In the genomic region with DNA sequence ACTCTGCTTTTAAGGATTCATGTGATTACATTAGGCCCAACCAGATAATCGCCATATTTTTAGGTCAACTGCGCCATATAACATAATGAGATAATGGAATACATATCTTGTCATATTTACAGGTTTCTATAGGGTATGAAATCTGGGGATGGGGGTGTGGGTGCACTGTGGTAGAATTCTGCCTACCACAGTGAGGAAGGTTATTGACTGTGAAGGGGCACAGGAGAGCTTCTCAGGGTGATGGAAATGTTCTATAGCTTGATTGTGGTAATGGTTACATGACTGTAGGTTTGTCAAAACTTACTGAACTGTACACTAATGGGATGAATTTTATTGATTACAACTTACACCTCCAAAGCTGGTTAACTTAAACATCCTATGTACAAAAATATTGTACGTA, we compare ENCODE assay signal across 1 cellular context.
TF ChIP-seq lines count a peak whose summit lies in the region.

No MANE protein-coding gene starts in this region.

TF ChIP-seq in IMR-90, 13 proteins besides CTCF, POLR2A, EP300 and RAD21 (continued from another document):
- TF ChIP-seq USF2 (IDR thresholded peaks at IDR 0.05; ENCODE audit: low read depth, low read length) (no peak), MAZ (IDR thresholded peaks at IDR 0.05; ENCODE audit: borderline replicate concordance, low read depth, low read length) (no peak)
